Comparison of ENCODE assay signal across 8 cellular contexts in genomic region chr9:128073260-128073886, GRCh38. TPM values are rescaled to one million over a fixed set of nuclear protein-coding genes. Genes with fewer than 3 reads are reported as not detected.
DNase-seq lines count a peak whose midpoint lies in the region; ATAC-seq and TF ChIP-seq lines count a peak whose summit lies in the region.

No MANE protein-coding gene starts in this region.

- H3K36me3 ChIP-seq in GM23248 (ENCODE audit: low read depth) (no peaks in the 10 kb centered on the region), SU-DHL-6 (ENCODE audit: low read length) (no peaks in the 10 kb centered on the region)

- H3K4me2 ChIP-seq in GM23248 (ENCODE audit: unreplicated experiment) (peak overlapping the region; percentile 38), SU-DHL-6 (ENCODE audit: low read depth, low read length, poor library complexity, severe bottlenecking) (peak overlapping the region; percentile 73)

- WGBS in GM23248 (ENCODE audit: low coverage in 1 of 2, low lambda C conversion rate in 2 of 2, missing lambda C conversion rate in 2 of 2), 2 experiments: 57 to 60% methylated on average over 7 of the region's 7 CpGs

- TF ChIP-seq CTCF in SU-DHL-6 (IDR thresholded peaks at IDR 0.05; ENCODE audit: insufficient read depth, low read length, poor library complexity, severe bottlenecking): no peak
- no peak for TF ChIP-seq CTCF in fibroblast of villous mesenchyme (IDR thresholded peaks at IDR 0.05; ENCODE audit: insufficient read depth, low read depth, low read length)
- TF ChIP-seq CTCF in GM20000 (IDR thresholded peaks at IDR 0.05; ENCODE audit: extremely low read depth, missing control alignments): no peak

- H3K9me3 ChIP-seq in GM23248 (ENCODE audit: low read depth): no peaks in the 10 kb centered on the region
- H3K9me3 ChIP-seq in SU-DHL-6 (ENCODE audit: insufficient read depth, low read length): no peaks in the 10 kb centered on the region

- H3K79me2 ChIP-seq in GM23248 (ENCODE audit: insufficient read depth) (peaks cover 96% of the 10 kb centered on the region), SU-DHL-6 (ENCODE audit: insufficient read depth, low read length) (peaks cover 86% of the 10 kb centered on the region)

- H3K4me1 ChIP-seq in GM23248 (ENCODE audit: insufficient read depth): peaks cover 33% of the 10 kb centered on the region

- peak; percentile 33 for DNase-seq in GM23248
- peak; percentile 77 for DNase-seq in fibroblast of villous mesenchyme (ENCODE audit: low read depth)
- DNase-seq in dedifferentiated amniotic fluid mesenchymal stem cell (ENCODE audit: extremely low spot score): no peak
- DNase-seq in GM20000 (ENCODE audit: low spot score): no peak
- DNase-seq in NCI-H146 (lab: John Stamatoyannopoulos, UW): no peak

- no peak for ATAC-seq in GM21723 (IDR thresholded peaks at IDR 0.05; ENCODE audit: unreplicated experiment)

- H3F3A ChIP-seq in GM23248 (ENCODE audit: insufficient read depth) (peaks cover 36% of the 10 kb centered on the region), SU-DHL-6 (ENCODE audit: insufficient read depth) (peaks cover 37% of the 10 kb centered on the region)

- H3K27ac ChIP-seq in GM23248: peak overlapping the region; percentile 79
- peak overlapping the region; percentile 93 for H3K27ac ChIP-seq in SU-DHL-6 (ENCODE audit: low read depth, low read length)
- peak overlapping the region in 20 of 21 experiments; percentile 20 to 93 (median 80) for H3K27ac ChIP-seq in skin epidermis

- H3K27me3 ChIP-seq in GM23248 (replicated peaks; ENCODE audit: insufficient read depth) (no peaks in the 10 kb centered on the region), SU-DHL-6 (ENCODE audit: low read length) (no peaks in the 10 kb centered on the region)

- in situ Hi-C loops in GM23248 (cut with MboI): no loop called here

- peak overlapping the region; percentile 61; the same call in 1 of the 2 replicates for H2AFZ ChIP-seq in GM23248
- H2AFZ ChIP-seq in SU-DHL-6 (ENCODE audit: low read depth, low read length, severe bottlenecking): no peak overlapping the region

- H3K9ac ChIP-seq in GM23248 (peak overlapping the region; percentile 52; the same call in 1 of the 2 replicates), SU-DHL-6 (ENCODE audit: low read length) (peak overlapping the region; percentile 44)

- H4K20me1 ChIP-seq in GM23248 (ENCODE audit: insufficient read depth) (no peaks in the 10 kb centered on the region), SU-DHL-6 (ENCODE audit: low read depth, low read length) (no peaks in the 10 kb centered on the region)

- H3K9me2 ChIP-seq in GM23248 (ENCODE audit: insufficient read depth): no peaks in the 10 kb centered on the region
- H3K9me2 ChIP-seq in SU-DHL-6 (replicated peaks; ENCODE audit: insufficient read depth, low read length): no peaks in the 10 kb centered on the region

- H3K4me3 ChIP-seq in GM23248 (peak overlapping the region; percentile 44; the same call in 1 of the 2 replicates), SU-DHL-6 (ENCODE audit: insufficient read depth, low read length, poor library complexity, severe bottlenecking) (peak overlapping the region; percentile 26), fibroblast of villous mesenchyme (ENCODE audit: low read depth, low read length) (no peak overlapping the region), skin epidermis (no peak overlapping the region)

RNA-seq across cellular contexts. Expression of gene SLC25A25, which starts 5.3 kb away (rescaled TPM):
- 17.6 and 20.2 TPM in 2 replicates for total RNA-seq in GM23248 (2014; rRNA removed; shearing (Covaris generic))
- polyA plus RNA-seq in GM23248 (2016; fragmentation: Nextera tagmentation; extraction: Ambion mirVana): 7.5 and 8.2 TPM in 2 replicates
- total RNA-seq in fibroblast of villous mesenchyme: 36.1 and 47.5 TPM in 2 replicates

RNA-seq across cellular contexts. Expression of gene NAIF1, which starts 6.3 kb away (rescaled TPM):
- 5.6 and 9.5 TPM in 2 replicates for total RNA-seq in GM23248 (2014; rRNA removed; shearing (Covaris generic))
- polyA plus RNA-seq in GM23248 (2016; fragmentation: Nextera tagmentation; extraction: Ambion mirVana): 4.8 and 8.9 TPM in 2 replicates
- 6.8 and 10.8 TPM in 2 replicates for total RNA-seq in fibroblast of villous mesenchyme

RNA-seq across cellular contexts. Expression of gene PTGES2, which starts 54.2 kb away (rescaled TPM):
- 68.6 and 68.9 TPM in 2 replicates for total RNA-seq in GM23248 (2014; rRNA removed; shearing (Covaris generic))
- polyA plus RNA-seq in GM23248 (2016; fragmentation: Nextera tagmentation; extraction: Ambion mirVana): 63.3 and 70.3 TPM in 2 replicates
- 43.6 and 58.6 TPM in 2 replicates for total RNA-seq in fibroblast of villous mesenchyme

Comparison
In these comparisons a context has a peak if more than half of its experiments do, and no peak if none do; other contexts are left out.
1. DNase-seq: peak in GM23248 (single experiment) and fibroblast of villous mesenchyme (single experiment); none in dedifferentiated amniotic fluid mesenchymal stem cell (single experiment), GM20000 (single experiment) and NCI-H146 (single experiment).
2. H3K4me3 ChIP-seq: peak in GM23248 (single experiment) and SU-DHL-6 (single experiment); none in fibroblast of villous mesenchyme (single experiment) and skin epidermis (0 of 7).
3. Peak in every context shown above with its lines, with median percentiles within 50 percentile points of each other: H3K27ac ChIP-seq.